In genomic region chr10:74151879-74152722, GRCh38 we compare ENCODE assay signal across 8 cellular contexts. TPM values are rescaled to one million over a fixed set of nuclear protein-coding genes. Genes with fewer than 3 reads are reported as not detected.
DNase-seq lines count a peak whose midpoint lies in the region; ATAC-seq and TF ChIP-seq lines count a peak whose summit lies in the region.

No MANE protein-coding gene starts in this region.

- POLR2A ChIA-PET in T-cell (lab: Charles Lee): interaction anchor here in 1 of 2 donors (0.8 kb wide), 1 partner anchor 82 kb away, joined by 3 read pairs; no protein-coding TSS in a partner anchor

- no peak for DNase-seq in activated naive CD4-positive, alpha-beta T cell treated with anti-CD3 and anti-CD28 coated beads for 36 hours
- DNase-seq in activated naive CD4-positive, alpha-beta T cell (lab: John Stamatoyannopoulos, UW): no peak
- no peak for DNase-seq in activated T-helper 1 cell treated with anti-CD3 and anti-CD28 coated beads, Interleukin-12 subunit alpha, Interleukin-12 subunit beta, Interleukin-2, Interleukin-4 antibody, amounts not matched to agents 30 ng/mL and 10 ng/mL and 1 ng/mL, durations not matched to agents 14 hours and 24 hours and 36 hours (ENCODE audit: low spot score)
- DNase-seq in left lobe of liver (ENCODE audit: low spot score) (no peak), tibial nerve (ENCODE audit: low spot score in 2 of 2) (peak in 1 of 2 donors; percentile 33), H4 (ENCODE audit: low spot score) (no peak), T-cell (no peak)
- DNase-seq in stimulated activated naive CD4-positive, alpha-beta T cell treated with Interleukin-2 at 50 U/mL for 16 hours (lab: John Stamatoyannopoulos, UW): no peak

- H3K4me1 Mint-ChIP-seq in activated naive CD4-positive, alpha-beta T cell treated with anti-CD3 and anti-CD28 coated beads for 36 hours (ENCODE audit: low read depth): peaks cover 27% of the 10 kb centered on the region
- H3K4me1 Mint-ChIP-seq in activated T-helper 1 cell treated with anti-CD3 and anti-CD28 coated beads, Interleukin-12 subunit alpha, Interleukin-12 subunit beta, Interleukin-2, Interleukin-4 antibody, amounts not matched to agents 30 ng/mL and 10 ng/mL and 1 ng/mL, durations not matched to agents 14 hours and 24 hours and 36 hours (ENCODE audit: low read depth): peaks cover 28% of the 10 kb centered on the region
- H3K4me1 Mint-ChIP-seq in T-cell: peaks cover 47 to 56% (median 55%) of the 10 kb centered on the region in 3 donors

- no peak for TF ChIP-seq POLR2A in tibial nerve (IDR thresholded peaks at IDR 0.05)

- TF ChIP-seq EP300 in tibial nerve (IDR thresholded peaks at IDR 0.05): no peak

- H3K9me3 Mint-ChIP-seq in activated naive CD4-positive, alpha-beta T cell treated with anti-CD3 and anti-CD28 coated beads for 36 hours: no peaks in the 10 kb centered on the region
- H3K9me3 Mint-ChIP-seq in activated T-helper 1 cell treated with anti-CD3 and anti-CD28 coated beads, Interleukin-12 subunit alpha, Interleukin-12 subunit beta, Interleukin-2, Interleukin-4 antibody, amounts not matched to agents 30 ng/mL and 10 ng/mL and 1 ng/mL, durations not matched to agents 14 hours and 24 hours and 36 hours: no peaks in the 10 kb centered on the region
- no peaks in the 10 kb centered on the region for H3K9me3 Mint-ChIP-seq in T-cell

- H3K36me3 ChIP-seq in tibial nerve: no peaks in the 10 kb centered on the region

- H3K9me3 ChIP-seq in tibial nerve: no peaks in the 10 kb centered on the region

- WGBS in tibial nerve, 2 donors: 28 to 35% methylated on average over 5 of the region's 5 CpGs

- H3K27ac ChIP-seq in tibial nerve: peak overlapping the region; percentile 88 to 93 (median 88)

- no peaks in the 10 kb centered on the region for H3K36me3 Mint-ChIP-seq in activated naive CD4-positive, alpha-beta T cell treated with anti-CD3 and anti-CD28 coated beads for 36 hours (ENCODE audit: low read depth)
- H3K36me3 Mint-ChIP-seq in activated T-helper 1 cell treated with anti-CD3 and anti-CD28 coated beads, Interleukin-12 subunit alpha, Interleukin-12 subunit beta, Interleukin-2, Interleukin-4 antibody, amounts not matched to agents 30 ng/mL and 10 ng/mL and 1 ng/mL, durations not matched to agents 14 hours and 24 hours and 36 hours (ENCODE audit: low read depth): peaks cover 5% of the 10 kb centered on the region
- peaks cover 4% of the 10 kb centered on the region for H3K36me3 Mint-ChIP-seq in T-cell

- peak overlapping the region; percentile 33 for H3K27ac Mint-ChIP-seq in activated naive CD4-positive, alpha-beta T cell treated with anti-CD3 and anti-CD28 coated beads for 36 hours
- H3K27ac Mint-ChIP-seq in activated T-helper 1 cell treated with anti-CD3 and anti-CD28 coated beads, Interleukin-12 subunit alpha, Interleukin-12 subunit beta, Interleukin-2, Interleukin-4 antibody, amounts not matched to agents 30 ng/mL and 10 ng/mL and 1 ng/mL, durations not matched to agents 14 hours and 24 hours and 36 hours: peak overlapping the region; percentile 69
- H3K27ac Mint-ChIP-seq in T-cell: peak overlapping the region in 1 of 2 donors; percentile 82

- intact Hi-C loops in activated naive CD4-positive, alpha-beta T cell treated with anti-CD3 and anti-CD28 coated beads for 36 hours (cut with micrococcal nuclease): loop anchor here (1.0 to 2.0 kb wide), 11 partner anchors 24 to 1082 kb away; partner anchors contain the start of genes SAMD8, VCL and ZSWIM8
- intact Hi-C loops in activated T-helper 1 cell treated with anti-CD3 and anti-CD28 coated beads, Interleukin-12 subunit alpha, Interleukin-12 subunit beta, Interleukin-2, Interleukin-4 antibody, amounts not matched to agents 30 ng/mL and 10 ng/mL and 1 ng/mL, durations not matched to agents 14 hours and 24 hours and 36 hours (cut with micrococcal nuclease): loop anchor here (1.0 to 5.0 kb wide), 11 partner anchors 24 to 1082 kb away; partner anchors contain the start of genes KAT6B, SAMD8, SEC24C and VDAC2

- H3K27me3 Mint-ChIP-seq in activated naive CD4-positive, alpha-beta T cell treated with anti-CD3 and anti-CD28 coated beads for 36 hours (ENCODE audit: low read depth): no peaks in the 10 kb centered on the region
- no peaks in the 10 kb centered on the region for H3K27me3 Mint-ChIP-seq in activated T-helper 1 cell treated with anti-CD3 and anti-CD28 coated beads, Interleukin-12 subunit alpha, Interleukin-12 subunit beta, Interleukin-2, Interleukin-4 antibody, amounts not matched to agents 30 ng/mL and 10 ng/mL and 1 ng/mL, durations not matched to agents 14 hours and 24 hours and 36 hours (ENCODE audit: insufficient read depth)
- H3K27me3 Mint-ChIP-seq in T-cell: no peaks in the 10 kb centered on the region

- peak; percentile 2 for ATAC-seq in left lobe of liver
- ATAC-seq in T-cell (replicated peaks in 1 of 4): no peak

- peaks cover 3 to 52% (median 20%) of the 10 kb centered on the region in 4 donors for H3K4me1 ChIP-seq in tibial nerve

- CTCF ChIA-PET in activated naive CD4-positive, alpha-beta T cell treated with anti-CD3 and anti-CD28 coated beads for 36 hours (lab: Charles Lee): interaction anchor here (0.6 kb wide), 1 partner anchor 949 kb away, joined by 3 read pairs; no protein-coding TSS in a partner anchor
- CTCF ChIA-PET in T-cell (lab: Charles Lee): interaction anchor here in 1 of 2 donors (1.3 to 1.6 kb wide), 3 partner anchors 24 to 82 kb away, joined by 4 to 8 read pairs (median 5); no protein-coding TSS in a partner anchor

- H3K4me3 Mint-ChIP-seq in activated naive CD4-positive, alpha-beta T cell treated with anti-CD3 and anti-CD28 coated beads for 36 hours: no peak overlapping the region
- no peak overlapping the region for H3K4me3 Mint-ChIP-seq in activated T-helper 1 cell treated with anti-CD3 and anti-CD28 coated beads, Interleukin-12 subunit alpha, Interleukin-12 subunit beta, Interleukin-2, Interleukin-4 antibody, amounts not matched to agents 30 ng/mL and 10 ng/mL and 1 ng/mL, durations not matched to agents 14 hours and 24 hours and 36 hours
- no peak overlapping the region for H3K4me3 Mint-ChIP-seq in T-cell

- no peak for TF ChIP-seq CTCF in tibial nerve (IDR thresholded peaks at IDR 0.05)

- peak overlapping the region; percentile 68 to 85 (median 82) for H3K4me3 ChIP-seq in tibial nerve

- no peaks in the 10 kb centered on the region for H3K27me3 ChIP-seq in tibial nerve

RNA-seq across cellular contexts. Expression of gene ADK, which starts 1.1 kb away (rescaled TPM):
- 10 to 100 TPM; 43.4 to 43.9 TPM for total RNA-seq in activated naive CD4-positive, alpha-beta T cell treated with anti-CD3 and anti-CD28 coated beads for 36 hours
- 47.4 and 50.8 TPM in 2 replicates for total RNA-seq in activated T-helper 1 cell treated with anti-CD3 and anti-CD28 coated beads, Interleukin-12 subunit alpha, Interleukin-12 subunit beta, Interleukin-2, Interleukin-4 antibody, amounts not matched to agents 30 ng/mL and 10 ng/mL and 1 ng/mL, durations not matched to agents 14 hours and 24 hours and 36 hours
- total RNA-seq in left lobe of liver: 76.2 TPM
- total RNA-seq in tibial nerve: 10 to 100 TPM; 28.2 to 50.9 (median 34.0) TPM
- 29.2 and 33.5 TPM in 2 replicates for total RNA-seq in H4 (2014; rRNA removed; shearing (Covaris generic))
- total RNA-seq in T-cell: 10 to 100 TPM; 20.7 to 32.8 (median 23.6) TPM

RNA-seq across cellular contexts. Expression of gene AP3M1, which starts 1.5 kb away (rescaled TPM):
- 10 to 100 TPM; 39.1 to 42.1 TPM for total RNA-seq in activated naive CD4-positive, alpha-beta T cell treated with anti-CD3 and anti-CD28 coated beads for 36 hours
- total RNA-seq in activated T-helper 1 cell treated with anti-CD3 and anti-CD28 coated beads, Interleukin-12 subunit alpha, Interleukin-12 subunit beta, Interleukin-2, Interleukin-4 antibody, amounts not matched to agents 30 ng/mL and 10 ng/mL and 1 ng/mL, durations not matched to agents 14 hours and 24 hours and 36 hours: 48.3 and 53.8 TPM in 2 replicates
- total RNA-seq in left lobe of liver (14.6 TPM), tibial nerve (10 to 100 TPM; 15.3 to 20.9 (median 16.9) TPM), T-cell (10 to 100 TPM; 25.8 to 37.1 (median 33.9) TPM)
- total RNA-seq in H4 (2014; rRNA removed; shearing (Covaris generic)): 33.4 and 42.1 TPM in 2 replicates
